1 cellular context compared by ENCODE assay signal in the genomic region with DNA sequence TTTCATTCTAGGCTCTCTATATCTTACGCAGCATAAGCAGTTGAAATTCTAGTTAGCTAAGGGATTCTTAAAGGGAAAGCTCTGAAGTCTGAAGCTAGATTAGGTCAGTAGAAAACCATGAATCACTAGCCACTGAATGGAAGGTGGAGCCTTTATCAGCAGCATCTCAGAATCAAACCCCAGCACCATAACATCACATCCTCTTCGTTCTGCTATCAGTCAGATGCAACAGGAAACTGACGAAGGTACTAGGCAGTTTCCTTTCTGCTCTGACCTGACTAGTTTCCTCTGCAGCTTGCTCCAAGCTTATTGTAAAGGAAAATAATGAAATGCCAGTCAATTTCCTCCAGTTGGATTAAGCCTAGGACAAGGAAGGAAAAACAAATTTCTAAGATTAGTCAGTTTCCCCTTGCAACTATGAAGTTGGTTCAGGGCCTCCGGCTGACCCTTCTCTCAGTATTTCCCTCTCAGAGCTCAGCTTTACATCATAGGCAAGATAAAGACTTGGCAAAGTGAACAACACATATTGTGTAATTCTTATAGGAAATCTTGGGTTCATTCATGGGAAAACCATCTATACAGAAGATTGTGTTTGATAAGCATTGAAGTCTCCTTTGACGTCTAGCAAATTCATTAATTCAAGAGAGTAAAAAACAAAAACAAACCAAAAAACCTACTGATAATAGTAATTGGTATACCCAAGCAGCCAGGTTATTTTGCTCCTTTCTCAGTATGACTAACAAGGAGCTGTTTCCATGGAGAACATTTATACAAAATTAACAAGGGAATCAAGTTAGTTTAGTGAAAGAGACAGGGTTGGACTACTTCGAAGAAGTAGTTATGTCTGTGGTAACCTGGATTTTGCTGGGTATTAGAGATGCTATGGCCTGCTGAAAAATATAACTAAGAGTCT.
TF ChIP-seq lines count a peak whose summit lies in the region.

No MANE protein-coding gene starts in this region.

TF ChIP-seq in K562, 482 proteins besides CTCF, POLR2A, EP300 and RAD21 (continued from another document and continues in another):
- TF ChIP-seq MECOM (CRISPR knock-in tag; IDR thresholded peaks at IDR 0.05), result no peak
- TF ChIP-seq, protein P1, sequence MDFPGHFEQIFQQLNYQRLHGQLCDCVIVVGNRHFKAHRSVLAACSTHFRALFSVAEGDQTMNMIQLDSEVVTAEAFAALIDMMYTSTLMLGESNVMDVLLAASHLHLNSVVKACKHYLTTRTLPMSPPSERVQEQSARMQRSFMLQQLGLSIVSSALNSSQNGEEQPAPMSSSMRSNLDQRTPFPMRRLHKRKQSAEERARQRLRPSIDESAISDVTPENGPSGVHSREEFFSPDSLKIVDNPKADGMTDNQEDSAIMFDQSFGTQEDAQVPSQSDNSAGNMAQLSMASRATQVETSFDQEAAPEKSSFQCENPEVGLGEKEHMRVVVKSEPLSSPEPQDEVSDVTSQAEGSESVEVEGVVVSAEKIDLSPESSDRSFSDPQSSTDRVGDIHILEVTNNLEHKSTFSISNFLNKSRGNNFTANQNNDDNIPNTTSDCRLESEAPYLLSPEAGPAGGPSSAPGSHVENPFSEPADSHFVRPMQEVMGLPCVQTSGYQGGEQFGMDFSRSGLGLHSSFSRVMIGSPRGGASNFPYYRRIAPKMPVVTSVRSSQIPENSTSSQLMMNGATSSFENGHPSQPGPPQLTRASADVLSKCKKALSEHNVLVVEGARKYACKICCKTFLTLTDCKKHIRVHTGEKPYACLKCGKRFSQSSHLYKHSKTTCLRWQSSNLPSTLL (IDR thresholded peaks at IDR 0.05), result no peak
- no peak for TF ChIP-seq ZBED1 (IDR thresholded peaks at IDR 0.05)
- peak; percentile 88 for TF ChIP-seq ARID1B (IDR thresholded peaks at IDR 0.05)
- TF ChIP-seq MTF1 (CRISPR knock-in tag; IDR thresholded peaks at IDR 0.05; ENCODE audit: borderline replicate concordance), result no peak
- TF ChIP-seq DIDO1 (tag; IDR thresholded peaks at IDR 0.05; ENCODE audit: low read depth), result no peak
- TF ChIP-seq NR3C1 (CRISPR knock-in tag; IDR thresholded peaks at IDR 0.05), result no peak
- TF ChIP-seq, protein P2, sequence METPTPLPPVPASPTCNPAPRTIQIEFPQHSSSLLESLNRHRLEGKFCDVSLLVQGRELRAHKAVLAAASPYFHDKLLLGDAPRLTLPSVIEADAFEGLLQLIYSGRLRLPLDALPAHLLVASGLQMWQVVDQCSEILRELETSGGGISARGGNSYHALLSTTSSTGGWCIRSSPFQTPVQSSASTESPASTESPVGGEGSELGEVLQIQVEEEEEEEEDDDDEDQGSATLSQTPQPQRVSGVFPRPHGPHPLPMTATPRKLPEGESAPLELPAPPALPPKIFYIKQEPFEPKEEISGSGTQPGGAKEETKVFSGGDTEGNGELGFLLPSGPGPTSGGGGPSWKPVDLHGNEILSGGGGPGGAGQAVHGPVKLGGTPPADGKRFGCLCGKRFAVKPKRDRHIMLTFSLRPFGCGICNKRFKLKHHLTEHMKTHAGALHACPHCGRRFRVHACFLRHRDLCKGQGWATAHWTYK (CRISPR knock-in tag; IDR thresholded peaks at IDR 0.05), result no peak
- TF ChIP-seq KHSRP (IDR thresholded peaks at IDR 0.05), result no peak
- TF ChIP-seq, protein P3, sequence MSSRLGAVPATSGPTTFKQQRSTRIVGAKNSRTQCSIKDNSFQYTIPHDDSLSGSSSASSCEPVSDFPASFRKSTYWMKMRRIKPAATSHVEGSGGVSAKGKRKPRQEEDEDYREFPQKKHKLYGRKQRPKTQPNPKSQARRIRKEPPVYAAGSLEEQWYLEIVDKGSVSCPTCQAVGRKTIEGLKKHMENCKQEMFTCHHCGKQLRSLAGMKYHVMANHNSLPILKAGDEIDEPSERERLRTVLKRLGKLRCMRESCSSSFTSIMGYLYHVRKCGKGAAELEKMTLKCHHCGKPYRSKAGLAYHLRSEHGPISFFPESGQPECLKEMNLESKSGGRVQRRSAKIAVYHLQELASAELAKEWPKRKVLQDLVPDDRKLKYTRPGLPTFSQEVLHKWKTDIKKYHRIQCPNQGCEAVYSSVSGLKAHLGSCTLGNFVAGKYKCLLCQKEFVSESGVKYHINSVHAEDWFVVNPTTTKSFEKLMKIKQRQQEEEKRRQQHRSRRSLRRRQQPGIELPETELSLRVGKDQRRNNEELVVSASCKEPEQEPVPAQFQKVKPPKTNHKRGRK (tag; IDR thresholded peaks at IDR 0.05), result no peak
- no peak for TF ChIP-seq TARDBP (IDR thresholded peaks at IDR 0.05)
- TF ChIP-seq, protein P4, sequence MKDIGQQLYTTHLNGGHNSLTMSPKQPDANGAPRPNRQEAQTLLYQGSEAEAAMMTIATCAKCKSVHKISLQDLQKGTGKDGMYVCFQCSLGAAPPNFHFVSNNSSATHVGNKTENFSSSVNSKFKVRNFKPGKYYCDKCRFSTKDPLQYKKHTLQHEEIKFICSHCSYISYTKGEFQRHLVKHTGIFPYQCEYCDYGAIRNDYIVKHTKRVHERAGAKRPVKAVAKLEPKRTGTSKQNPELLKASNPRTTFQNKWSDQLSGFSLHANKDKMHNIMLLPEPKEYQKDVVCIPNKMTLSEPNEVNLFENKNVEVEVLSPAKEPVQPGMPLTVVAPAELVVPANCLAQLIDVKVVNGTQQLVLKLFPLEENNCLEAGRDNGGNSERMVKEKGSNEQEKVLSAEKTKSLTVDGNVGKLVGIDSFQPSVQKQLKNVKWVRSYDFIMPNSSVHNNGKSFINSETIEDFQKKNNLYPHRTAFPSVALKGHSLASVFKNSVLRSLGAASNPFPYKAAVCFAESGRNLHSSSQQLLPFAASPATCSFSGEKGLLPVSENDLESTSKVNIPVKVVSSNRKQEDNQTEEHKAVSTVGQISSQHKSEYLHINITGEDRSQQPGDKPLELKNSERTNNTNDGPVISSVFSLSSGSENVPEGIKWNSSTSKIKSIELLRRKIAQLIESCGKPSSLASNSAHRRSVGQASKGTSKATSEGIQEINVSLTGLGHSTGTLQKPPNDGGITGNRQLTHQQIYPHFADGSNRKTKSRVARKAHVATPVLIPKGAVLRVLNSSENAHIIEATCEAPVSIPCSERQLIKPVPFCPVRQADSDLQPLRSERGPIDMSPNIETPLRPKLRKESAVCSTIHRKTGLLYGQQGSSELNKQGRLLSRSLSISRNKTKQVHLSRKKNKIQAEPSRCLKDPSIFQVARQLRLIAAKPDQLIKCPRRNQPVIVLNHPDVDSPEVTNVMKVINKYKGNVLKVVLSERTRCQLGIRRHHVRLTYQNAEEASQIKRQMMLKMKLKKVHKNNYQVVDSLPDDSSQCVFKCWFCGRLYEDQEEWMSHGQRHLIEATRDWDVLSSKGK (CRISPR knock-in tag; IDR thresholded peaks at IDR 0.05), result no peak
- no peak for TF ChIP-seq HDAC8 (tag; IDR thresholded peaks at IDR 0.05)
- no peak for TF ChIP-seq ZNF586 (CRISPR knock-in tag; conservative IDR thresholded peaks at IDR 0.05)
- no peak for TF ChIP-seq ZBTB1 (CRISPR knock-in tag; IDR thresholded peaks at IDR 0.05; ENCODE audit: borderline replicate concordance, low read depth)
- no peak for TF ChIP-seq BDP1 (IDR thresholded peaks at IDR 0.05; ENCODE audit: insufficient read depth, insufficient read length)
- TF ChIP-seq C11orf30 (IDR thresholded peaks at IDR 0.05; ENCODE audit: low read depth), result no peak
- TF ChIP-seq KLF1 (tag; IDR thresholded peaks at IDR 0.05), result no peak
- TF ChIP-seq TAF7 (tag; IDR thresholded peaks at IDR 0.05), result no peak
- TF ChIP-seq GTF2A2 (tag; IDR thresholded peaks at IDR 0.05), result no peak
- no peak for TF ChIP-seq SREBF1 (IDR thresholded peaks at IDR 0.05; ENCODE audit: borderline replicate concordance, low read depth, low read length)
- TF ChIP-seq, protein P5, sequence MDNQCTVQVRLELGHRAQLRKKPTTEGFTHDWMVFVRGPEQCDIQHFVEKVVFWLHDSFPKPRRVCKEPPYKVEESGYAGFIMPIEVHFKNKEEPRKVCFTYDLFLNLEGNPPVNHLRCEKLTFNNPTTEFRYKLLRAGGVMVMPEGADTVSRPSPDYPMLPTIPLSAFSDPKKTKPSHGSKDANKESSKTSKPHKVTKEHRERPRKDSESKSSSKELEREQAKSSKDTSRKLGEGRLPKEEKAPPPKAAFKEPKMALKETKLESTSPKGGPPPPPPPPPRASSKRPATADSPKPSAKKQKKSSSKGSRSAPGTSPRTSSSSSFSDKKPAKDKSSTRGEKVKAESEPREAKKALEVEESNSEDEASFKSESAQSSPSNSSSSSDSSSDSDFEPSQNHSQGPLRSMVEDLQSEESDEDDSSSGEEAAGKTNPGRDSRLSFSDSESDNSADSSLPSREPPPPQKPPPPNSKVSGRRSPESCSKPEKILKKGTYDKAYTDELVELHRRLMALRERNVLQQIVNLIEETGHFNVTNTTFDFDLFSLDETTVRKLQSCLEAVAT (IDR thresholded peaks at IDR 0.05), result no peak
- TF ChIP-seq HNRNPK (IDR thresholded peaks at IDR 0.05; ENCODE audit: low read depth, low read length, poor library complexity, severe bottlenecking), result no peak
- TF ChIP-seq SMC3 (conservative IDR thresholded peaks at IDR 0.05; ENCODE audit: insufficient read depth, low read depth, low read length), result no peak
- no peak for TF ChIP-seq TCF7 (IDR thresholded peaks at IDR 0.05; ENCODE audit: borderline replicate concordance)
- TF ChIP-seq, protein P6, sequence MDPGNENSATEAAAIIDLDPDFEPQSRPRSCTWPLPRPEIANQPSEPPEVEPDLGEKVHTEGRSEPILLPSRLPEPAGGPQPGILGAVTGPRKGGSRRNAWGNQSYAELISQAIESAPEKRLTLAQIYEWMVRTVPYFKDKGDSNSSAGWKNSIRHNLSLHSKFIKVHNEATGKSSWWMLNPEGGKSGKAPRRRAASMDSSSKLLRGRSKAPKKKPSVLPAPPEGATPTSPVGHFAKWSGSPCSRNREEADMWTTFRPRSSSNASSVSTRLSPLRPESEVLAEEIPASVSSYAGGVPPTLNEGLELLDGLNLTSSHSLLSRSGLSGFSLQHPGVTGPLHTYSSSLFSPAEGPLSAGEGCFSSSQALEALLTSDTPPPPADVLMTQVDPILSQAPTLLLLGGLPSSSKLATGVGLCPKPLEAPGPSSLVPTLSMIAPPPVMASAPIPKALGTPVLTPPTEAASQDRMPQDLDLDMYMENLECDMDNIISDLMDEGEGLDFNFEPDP (CRISPR knock-in tag; IDR thresholded peaks at IDR 0.05), result no peak
- TF ChIP-seq CBFB (CRISPR knock-in tag; IDR thresholded peaks at IDR 0.05), result no peak
- no peak for TF ChIP-seq HNRNPL (IDR thresholded peaks at IDR 0.05; ENCODE audit: low read depth, low read length)
- TF ChIP-seq, protein P7, sequence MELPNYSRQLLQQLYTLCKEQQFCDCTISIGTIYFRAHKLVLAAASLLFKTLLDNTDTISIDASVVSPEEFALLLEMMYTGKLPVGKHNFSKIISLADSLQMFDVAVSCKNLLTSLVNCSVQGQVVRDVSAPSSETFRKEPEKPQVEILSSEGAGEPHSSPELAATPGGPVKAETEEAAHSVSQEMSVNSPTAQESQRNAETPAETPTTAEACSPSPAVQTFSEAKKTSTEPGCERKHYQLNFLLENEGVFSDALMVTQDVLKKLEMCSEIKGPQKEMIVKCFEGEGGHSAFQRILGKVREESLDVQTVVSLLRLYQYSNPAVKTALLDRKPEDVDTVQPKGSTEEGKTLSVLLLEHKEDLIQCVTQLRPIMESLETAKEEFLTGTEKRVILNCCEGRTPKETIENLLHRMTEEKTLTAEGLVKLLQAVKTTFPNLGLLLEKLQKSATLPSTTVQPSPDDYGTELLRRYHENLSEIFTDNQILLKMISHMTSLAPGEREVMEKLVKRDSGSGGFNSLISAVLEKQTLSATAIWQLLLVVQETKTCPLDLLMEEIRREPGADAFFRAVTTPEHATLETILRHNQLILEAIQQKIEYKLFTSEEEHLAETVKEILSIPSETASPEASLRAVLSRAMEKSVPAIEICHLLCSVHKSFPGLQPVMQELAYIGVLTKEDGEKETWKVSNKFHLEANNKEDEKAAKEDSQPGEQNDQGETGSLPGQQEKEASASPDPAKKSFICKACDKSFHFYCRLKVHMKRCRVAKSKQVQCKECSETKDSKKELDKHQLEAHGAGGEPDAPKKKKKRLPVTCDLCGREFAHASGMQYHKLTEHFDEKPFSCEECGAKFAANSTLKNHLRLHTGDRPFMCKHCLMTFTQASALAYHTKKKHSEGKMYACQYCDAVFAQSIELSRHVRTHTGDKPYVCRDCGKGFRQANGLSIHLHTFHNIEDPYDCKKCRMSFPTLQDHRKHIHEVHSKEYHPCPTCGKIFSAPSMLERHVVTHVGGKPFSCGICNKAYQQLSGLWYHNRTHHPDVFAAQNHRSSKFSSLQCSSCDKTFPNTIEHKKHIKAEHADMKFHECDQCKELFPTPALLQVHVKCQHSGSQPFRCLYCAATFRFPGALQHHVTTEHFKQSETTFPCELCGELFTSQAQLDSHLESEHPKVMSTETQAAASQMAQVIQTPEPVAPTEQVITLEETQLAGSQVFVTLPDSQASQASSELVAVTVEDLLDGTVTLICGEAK (IDR thresholded peaks at IDR 0.05), result peak; percentile 61; the same call in 1 of the 2 replicates
- TF ChIP-seq, protein P7 (CRISPR knock-in tag; IDR thresholded peaks at IDR 0.05), result no peak
- TF ChIP-seq MAFK (IDR thresholded peaks at IDR 0.05; ENCODE audit: low read length), result no peak
- no peak for TF ChIP-seq RBM15 (IDR thresholded peaks at IDR 0.05; ENCODE audit: insufficient read depth, low read length)
- no peak for TF ChIP-seq NONO (IDR thresholded peaks at IDR 0.05; ENCODE audit: low read depth in 2 of 2, low read length in 1 of 2)
- TF ChIP-seq ARHGAP35 (IDR thresholded peaks at IDR 0.05; ENCODE audit: partially characterized antibody), result no peak
- TF ChIP-seq SRSF9 (IDR thresholded peaks at IDR 0.05; ENCODE audit: borderline replicate concordance, low read depth, low read length), result no peak
- no peak for TF ChIP-seq ZNF232 (CRISPR knock-in tag; IDR thresholded peaks at IDR 0.05)
